Comparison of ENCODE assay signal across 8 cellular contexts in genomic region chrX:69503228-69503834, GRCh38. TPM values are rescaled to one million over a fixed set of nuclear protein-coding genes. Genes with fewer than 3 reads are reported as not detected.
DNase-seq lines count a peak whose midpoint lies in the region; ATAC-seq and TF ChIP-seq lines count a peak whose summit lies in the region.

No MANE protein-coding gene starts in this region.

- peaks cover 13% of the 10 kb centered on the region for H3K27me3 Mint-ChIP-seq in progenitor cell of endocrine pancreas

- TF ChIP-seq CTCF in fibroblast of mammary gland (conservative IDR thresholded peaks at IDR 0.05; ENCODE audit: control insufficient read depth, insufficient read depth, low read depth, low read length) (peak; percentile 11), progenitor cell of endocrine pancreas (IDR thresholded peaks at IDR 0.05; ENCODE audit: unreplicated experiment) (peak; percentile 60)

- peak overlapping the region; percentile 80 for H3K27ac Mint-ChIP-seq in progenitor cell of endocrine pancreas

- H3K36me3 Mint-ChIP-seq in progenitor cell of endocrine pancreas (ENCODE audit: insufficient read depth) = no peaks in the 10 kb centered on the region

- no peaks in the 10 kb centered on the region for H3K4me1 Mint-ChIP-seq in progenitor cell of endocrine pancreas (ENCODE audit: low read depth)

- H3K4me3 ChIP-seq in fibroblast of mammary gland (ENCODE audit: control insufficient read depth, low read depth, low read length) = no peak overlapping the region

- H3K4me3 Mint-ChIP-seq in progenitor cell of endocrine pancreas (ENCODE audit: low read depth) = peak overlapping the region; percentile 81

- DNase-seq in SKM-1 treated with dmso at 0.1 percent for 144 hours (lab: John Stamatoyannopoulos, UW; ENCODE audit: unreplicated experiment) (peak; percentile 40), SKM-1 (lab: John Stamatoyannopoulos, UW; ENCODE audit: unreplicated experiment) (no peak), NCI-H526 (lab: John Stamatoyannopoulos, UW) (peak; percentile 49 to 82), fibroblast of mammary gland (ENCODE audit: low read depth) (peak; percentile 6), progenitor cell of endocrine pancreas (ENCODE audit: low spot score, unreplicated experiment) (no peak), hippocampal formation (lab: John Stamatoyannopoulos, UW) (no peak)

- ATAC-seq in HG03196 (IDR thresholded peaks at IDR 0.05; ENCODE audit: unreplicated experiment) (no peak), HG02759 (IDR thresholded peaks at IDR 0.05; ENCODE audit: unreplicated experiment) (no peak)

- H3K9me3 Mint-ChIP-seq in progenitor cell of endocrine pancreas (ENCODE audit: low read depth) = peaks cover 6% of the 10 kb centered on the region

RNA-seq across cellular contexts. Expression of gene NALF2, which starts 0.8 kb away (rescaled TPM):
- total RNA-seq in progenitor cell of endocrine pancreas = 3.2 and 3.4 TPM in 2 replicates

Comparison
In these comparisons a context has a peak if more than half of its experiments do, and no peak if none do; other contexts are left out.
1. DNase-seq: peak in SKM-1 treated with dmso at 0.1 percent for 144 hours (single experiment), NCI-H526 (2 of 2) and fibroblast of mammary gland (single experiment); none in SKM-1 (single experiment), progenitor cell of endocrine pancreas (single experiment) and hippocampal formation (0 of 2).